ENCODE assay signal across 9 cellular contexts in genomic region chr18:49359732-49360444, GRCh38.
DNase-seq lines count a peak whose midpoint lies in the region; ATAC-seq lines count a peak whose summit lies in the region.
"Had no signal": no experiment of that assay in that cellular context is flagged by ENCODE, and none has a peak within 500 bp of the region (broad histone marks: within the 10 kb centered on the region; RNA-seq: fewer than 3 reads in every experiment).

No MANE protein-coding gene starts in this region.

- intact Hi-C loops in activated CD4-positive, alpha-beta T cell treated with anti-CD3 and anti-CD28 coated beads, Interleukin-2, amount 10 ng/mL, durations not matched to agents 24 days and 14 days (cut with micrococcal nuclease) = no loop called here
- intact Hi-C loops in posterior cingulate gyrus (cut with DNase I) = no loop called here
- intact Hi-C loops in activated T-helper 2 cell treated with anti-CD3 and anti-CD28 coated beads, Interferon-gamma antibody, Interleukin-2, Interleukin-4, amounts not matched to agents 10 μg/mL and 5 μg/mL and 100 μg/mL, durations not matched to agents 14 hours and 24 hours and 36 hours (cut with micrococcal nuclease) = no loop called here

- H3K36me3 Mint-ChIP-seq in activated CD4-positive, alpha-beta T cell treated with anti-CD3 and anti-CD28 coated beads, Interleukin-2, amount 10 ng/mL, durations not matched to agents 24 days and 14 days (ENCODE audit: low read depth) = peaks cover 17% of the 10 kb centered on the region
- peaks cover 17% of the 10 kb centered on the region for H3K36me3 Mint-ChIP-seq in activated T-helper 2 cell treated with anti-CD3 and anti-CD28 coated beads, Interferon-gamma antibody, Interleukin-2, Interleukin-4, amounts not matched to agents 10 μg/mL and 5 μg/mL and 100 μg/mL, durations not matched to agents 14 hours and 24 hours and 36 hours (ENCODE audit: low read depth)

- ATAC-seq in HG03520 (IDR thresholded peaks at IDR 0.05; ENCODE audit: unreplicated experiment) = peak; percentile 64
- peak; percentile 63 for ATAC-seq in stimulated activated naive CD8-positive, alpha-beta T cell treated with anti-CD3 and anti-CD28 coated beads, Interleukin-15, Interleukin-2, amounts not matched to agents 100 U/mL and 50 U/mL, for 24 hours

- H3K4me3 Mint-ChIP-seq in activated CD4-positive, alpha-beta T cell treated with anti-CD3 and anti-CD28 coated beads, Interleukin-2, amount 10 ng/mL, durations not matched to agents 24 days and 14 days = no peak overlapping the region
- H3K4me3 Mint-ChIP-seq in activated T-helper 2 cell treated with anti-CD3 and anti-CD28 coated beads, Interferon-gamma antibody, Interleukin-2, Interleukin-4, amounts not matched to agents 10 μg/mL and 5 μg/mL and 100 μg/mL, durations not matched to agents 14 hours and 24 hours and 36 hours (ENCODE audit: low read depth) = no peak overlapping the region

- H3K27me3 Mint-ChIP-seq in activated CD4-positive, alpha-beta T cell treated with anti-CD3 and anti-CD28 coated beads, Interleukin-2, amount 10 ng/mL, durations not matched to agents 24 days and 14 days = no peaks in the 10 kb centered on the region
- H3K27me3 Mint-ChIP-seq in activated T-helper 2 cell treated with anti-CD3 and anti-CD28 coated beads, Interferon-gamma antibody, Interleukin-2, Interleukin-4, amounts not matched to agents 10 μg/mL and 5 μg/mL and 100 μg/mL, durations not matched to agents 14 hours and 24 hours and 36 hours (ENCODE audit: low read depth) = no peaks in the 10 kb centered on the region

- no peaks in the 10 kb centered on the region for H3K9me3 Mint-ChIP-seq in activated CD4-positive, alpha-beta T cell treated with anti-CD3 and anti-CD28 coated beads, Interleukin-2, amount 10 ng/mL, durations not matched to agents 24 days and 14 days
- no peaks in the 10 kb centered on the region for H3K9me3 Mint-ChIP-seq in activated T-helper 2 cell treated with anti-CD3 and anti-CD28 coated beads, Interferon-gamma antibody, Interleukin-2, Interleukin-4, amounts not matched to agents 10 μg/mL and 5 μg/mL and 100 μg/mL, durations not matched to agents 14 hours and 24 hours and 36 hours

- peak overlapping the region; percentile 32 for H3K27ac Mint-ChIP-seq in activated CD4-positive, alpha-beta T cell treated with anti-CD3 and anti-CD28 coated beads, Interleukin-2, amount 10 ng/mL, durations not matched to agents 24 days and 14 days
- H3K27ac Mint-ChIP-seq in activated T-helper 2 cell treated with anti-CD3 and anti-CD28 coated beads, Interferon-gamma antibody, Interleukin-2, Interleukin-4, amounts not matched to agents 10 μg/mL and 5 μg/mL and 100 μg/mL, durations not matched to agents 14 hours and 24 hours and 36 hours = no peak overlapping the region

- H3K4me1 Mint-ChIP-seq in activated CD4-positive, alpha-beta T cell treated with anti-CD3 and anti-CD28 coated beads, Interleukin-2, amount 10 ng/mL, durations not matched to agents 24 days and 14 days = peaks cover 13% of the 10 kb centered on the region
- H3K4me1 Mint-ChIP-seq in activated T-helper 2 cell treated with anti-CD3 and anti-CD28 coated beads, Interferon-gamma antibody, Interleukin-2, Interleukin-4, amounts not matched to agents 10 μg/mL and 5 μg/mL and 100 μg/mL, durations not matched to agents 14 hours and 24 hours and 36 hours (ENCODE audit: low read depth) = peaks cover 13% of the 10 kb centered on the region

- no peak for DNase-seq in activated CD4-positive, alpha-beta T cell treated with anti-CD3 and anti-CD28 coated beads, Interleukin-2, amount 10 ng/mL, durations not matched to agents 24 days and 14 days
- DNase-seq in activated CD4-positive, alpha-beta T cell treated with anti-CD3 and anti-CD28 coated beads for 4 hours = no peak
- peak; percentile 95 for DNase-seq in dedifferentiated amniotic fluid mesenchymal stem cell (ENCODE audit: extremely low spot score)
- DNase-seq in stimulated activated naive CD8-positive, alpha-beta T cell treated with anti-CD3 and anti-CD28 coated beads, Interleukin-15, Interleukin-2, amounts not matched to agents 100 U/mL and 50 U/mL, for 24 hours = no peak
- DNase-seq in posterior cingulate gyrus = no peak
- DNase-seq in occipital lobe (lab: John Stamatoyannopoulos, UW) = no peak
- no peak for DNase-seq in activated T-helper 2 cell treated with anti-CD3 and anti-CD28 coated beads, Interferon-gamma antibody, Interleukin-2, Interleukin-4, amounts not matched to agents 10 μg/mL and 5 μg/mL and 100 μg/mL, durations not matched to agents 14 hours and 24 hours and 36 hours (ENCODE audit: low spot score)
- DNase-seq: Caco-2 had no signal
